Comparison of ENCODE assay signal across 8 cellular contexts in the genomic region with DNA sequence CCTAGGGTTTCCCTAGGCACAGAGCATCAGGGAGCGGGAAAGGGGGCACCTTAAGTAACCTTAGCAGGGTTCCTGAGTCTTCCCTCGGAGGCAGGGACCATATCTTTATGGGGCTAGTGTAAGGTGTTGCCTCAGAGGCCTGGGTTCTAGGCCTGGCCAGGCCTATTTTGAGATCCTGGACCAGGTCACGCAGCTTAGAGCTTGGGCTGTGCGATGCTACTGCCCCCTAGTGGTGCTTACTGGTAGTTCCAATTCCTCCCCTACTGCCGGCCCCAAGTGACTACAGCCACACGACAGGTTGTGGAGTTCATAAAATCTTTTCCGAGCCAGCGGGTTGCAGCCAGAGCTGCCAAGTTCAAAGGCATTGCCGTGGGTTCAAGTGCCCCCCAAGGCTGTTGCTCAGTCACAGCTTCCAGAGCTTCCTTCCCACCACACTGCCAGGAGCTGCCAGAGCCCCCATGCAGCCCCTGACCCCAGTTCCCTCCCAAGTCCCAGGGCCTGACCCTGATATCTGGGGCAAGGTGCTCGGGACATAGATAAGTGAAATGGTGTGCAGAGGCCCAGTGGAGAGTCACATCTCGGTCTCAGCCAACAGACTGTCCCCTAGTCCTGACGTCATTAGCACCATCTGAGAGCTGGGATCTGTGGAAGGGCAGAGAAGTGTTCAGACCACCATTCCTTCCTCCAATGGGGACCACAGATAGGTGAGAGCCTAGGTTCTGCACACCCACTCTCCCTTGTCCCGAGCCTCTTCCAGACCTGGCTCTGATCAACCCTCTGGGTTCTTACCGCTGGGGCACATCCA. TPM values are rescaled to one million over a fixed set of nuclear protein-coding genes. Genes with fewer than 3 reads are reported as not detected.
DNase-seq lines count a peak whose midpoint lies in the region; ATAC-seq, FAIRE-seq and TF ChIP-seq lines count a peak whose summit lies in the region.

No MANE protein-coding gene starts in this region.

- H3K27ac ChIP-seq in cingulate gyrus (ENCODE audit: low read depth, low read length) = peak overlapping the region; percentile 65
- H3K27ac ChIP-seq in HepG2 (ENCODE audit: extremely low read length, insufficient read depth, low read length) = no peak overlapping the region

- H3K27me3 Mint-ChIP-seq in activated CD4-positive, alpha-beta T cell treated with anti-CD3 and anti-CD28 coated beads, Interleukin-2, amount 10 ng/mL, durations not matched to agents 24 days and 14 days = peaks cover 19% of the 10 kb centered on the region

- peaks cover 27 to 31% of the 10 kb centered on the region in 2 experiments for H3K36me3 ChIP-seq in HepG2 (replicated peaks in 1 of 2; ENCODE audit: control insufficient read depth in 1 of 2, insufficient read depth in 2 of 2, low read length in 2 of 2)

- POLR2A ChIA-PET in GM10248 (lab: Yijun Ruan, JAX) = interaction anchor here (0.5 to 1.1 kb wide), 5 partner anchors 19 to 284 kb away, joined by 3 to 5 read pairs (median 3); no protein-coding TSS in a partner anchor
- POLR2A ChIA-PET in HepG2 (lab: Yijun Ruan, JAX) = interaction anchor here (1.3 to 2.7 kb wide), 8 partner anchors 10 to 138 kb away, joined by 3 to 18 read pairs (median 8); a partner anchor contains a TSS

- peaks cover 3 to 7% of the 10 kb centered on the region in 2 experiments; a peak in 4 of 5 replicates for H3K27me3 ChIP-seq in HepG2 (ENCODE audit: control insufficient read depth in 1 of 2, insufficient read depth in 2 of 2, low read length in 2 of 2)

- TF ChIP-seq POLR2A in HepG2 (IDR thresholded peaks at IDR 0.05; ENCODE audit: insufficient read depth in 1 of 2, low read depth in 2 of 2, low read length in 2 of 2) = no peak

- peaks cover 47% of the 10 kb centered on the region for H3K4me1 ChIP-seq in HepG2 (ENCODE audit: insufficient read depth, low read length)

- WGBS in HepG2 (ENCODE audit: low lambda C conversion rate) = 41% methylated on average over 8 of the region's 14 CpGs

- CTCF ChIA-PET in GM10248 (lab: Yijun Ruan, JAX) (interaction anchor here (0.6 to 7.8 kb wide), 51 partner anchors 12 to 606 kb away, joined by 3 to 125 read pairs (median 5); a partner anchor contains a TSS), HepG2 (lab: Yijun Ruan, JAX; ENCODE audit: low intra/inter-chr PET ratio, low total read pairs) (interaction anchor here (0.9 to 3.0 kb wide), 4 partner anchors 11 to 120 kb away, joined by 3 to 39 read pairs (median 4); a partner anchor contains a TSS)

- ATAC-seq in HG03354 (IDR thresholded peaks at IDR 0.05; ENCODE audit: poor library complexity, severe bottlenecking, unreplicated experiment) (peak; percentile 52), HepG2 (peak; percentile 71)

- H3K36me3 Mint-ChIP-seq in activated CD4-positive, alpha-beta T cell treated with anti-CD3 and anti-CD28 coated beads, Interleukin-2, amount 10 ng/mL, durations not matched to agents 24 days and 14 days (ENCODE audit: low read depth) = peaks cover 38% of the 10 kb centered on the region

- DNase-seq in GM10248 (ENCODE audit: extremely low spot score) (peak; percentile 86), NCI-H526 treated with DMSO at 0.1 percent for 48 hours (lab: John Stamatoyannopoulos, UW) (peak; percentile 18), HepG2 (ENCODE audit: low spot score) (peak; percentile 76), mesenteric fat pad (ENCODE audit: low spot score) (no peak)
- DNase-seq in activated CD4-positive, alpha-beta T cell treated with anti-CD3 and anti-CD28 coated beads, Interleukin-2, amount 10 ng/mL, durations not matched to agents 24 days and 14 days = peak; percentile 95
- DNase-seq in stimulated activated CD4-positive, alpha-beta T cell treated with anti-CD3 and anti-CD28 coated beads, TNF-alpha, amount 100 ng/mL, for 1 hour (ENCODE audit: low read depth in 3 of 3, low spot score in 1 of 3) = peak; percentile 42 to 65 (median 55)

- no peak overlapping the region for H3K27ac Mint-ChIP-seq in activated CD4-positive, alpha-beta T cell treated with anti-CD3 and anti-CD28 coated beads, Interleukin-2, amount 10 ng/mL, durations not matched to agents 24 days and 14 days

- no peak overlapping the region for H2AFZ ChIP-seq in HepG2 (ENCODE audit: low read length)

- FAIRE-seq in HepG2 (lab: Jason Lieb, UNC) = peak; percentile 98

- TF ChIP-seq EP300 in HepG2 (IDR thresholded peaks at IDR 0.05; ENCODE audit: low read depth in 2 of 2, low read length in 2 of 2) (no peak), HepG2 (CRISPR knock-in tag; IDR thresholded peaks at IDR 0.05; ENCODE audit: borderline replicate concordance) (no peak)

- H3K4me3 Mint-ChIP-seq in activated CD4-positive, alpha-beta T cell treated with anti-CD3 and anti-CD28 coated beads, Interleukin-2, amount 10 ng/mL, durations not matched to agents 24 days and 14 days = no peak overlapping the region

- no peaks in the 10 kb centered on the region for H3K79me2 ChIP-seq in HepG2 (ENCODE audit: insufficient read depth, low read length)

- H4K20me1 ChIP-seq in HepG2 (ENCODE audit: insufficient read depth, low read length) = no peaks in the 10 kb centered on the region; the same call in 1 of the 2 replicates

- in situ Hi-C loops in HepG2 (cut with HindIII; ENCODE audit: extremely low pct_ligation_motif_present, low pct_unique_long_range_greater_than_20kb) = no loop called here

- H3K9me3 ChIP-seq in HepG2 (ENCODE audit: low read length) = no peaks in the 10 kb centered on the region

- TF ChIP-seq CTCF in GM10248 (IDR thresholded peaks at IDR 0.05; ENCODE audit: control extremely low read depth, extremely low read depth, low read depth, missing control alignments) = peak; percentile 92
- peak; percentile 98 for TF ChIP-seq CTCF in HepG2 (CRISPR knock-in tag; IDR thresholded peaks at IDR 0.05)

- no peak overlapping the region for H3K9ac ChIP-seq in HepG2 (ENCODE audit: insufficient read depth, low read depth, low read length)

- H3K9me3 Mint-ChIP-seq in activated CD4-positive, alpha-beta T cell treated with anti-CD3 and anti-CD28 coated beads, Interleukin-2, amount 10 ng/mL, durations not matched to agents 24 days and 14 days = no peaks in the 10 kb centered on the region

- H3K4me1 Mint-ChIP-seq in activated CD4-positive, alpha-beta T cell treated with anti-CD3 and anti-CD28 coated beads, Interleukin-2, amount 10 ng/mL, durations not matched to agents 24 days and 14 days = peaks cover 12% of the 10 kb centered on the region

- peak; percentile 92 for TF ChIP-seq RAD21 in HepG2 (CRISPR knock-in tag; IDR thresholded peaks at IDR 0.05)

- no peak overlapping the region; a peak in 1 of 6 replicates for H3K4me3 ChIP-seq in HepG2 (replicated peaks in 1 of 3; ENCODE audit: insufficient read depth in 1 of 3, low read depth in 2 of 3, low read length in 3 of 3)

- peak overlapping the region; percentile 43 for H3K4me2 ChIP-seq in HepG2 (ENCODE audit: low read depth, low read length)

- BruUV-seq in HepG2 (replicated peaks; lab: Mats Ljungman, UMichigan) = no TSS peak

- intact Hi-C loops in activated CD4-positive, alpha-beta T cell treated with anti-CD3 and anti-CD28 coated beads, Interleukin-2, amount 10 ng/mL, durations not matched to agents 24 days and 14 days (cut with micrococcal nuclease) = loop anchor here (1.0 to 2.0 kb wide), 3 partner anchors 53 to 244 kb away; no protein-coding TSS in a partner anchor
- intact Hi-C loops in HepG2 (cut with micrococcal nuclease; ENCODE audit: unreplicated experiment) = loop anchor here (1.0 to 5.0 kb wide), 3 partner anchors 53 to 245 kb away; no protein-coding TSS in a partner anchor

RNA-seq across cellular contexts. Expression of a gene that starts 3.3 kb away (rescaled TPM):
- 0.14 and 0.51 TPM in 2 replicates for total RNA-seq in activated CD4-positive, alpha-beta T cell treated with anti-CD3 and anti-CD28 coated beads, Interleukin-2, amount 10 ng/mL, durations not matched to agents 24 days and 14 days
- total RNA-seq in HepG2 (2016; rRNA removed; fragmentation: Illumina TruSeq; extraction: Trizol) (0.11 and 0.17 TPM in 2 replicates), mesenteric fat pad (0.45 TPM)
- 0.20 TPM in 1 of 2 replicates, not detected in the other for total RNA-seq in HepG2 (2016; cell fraction: cytosol; rRNA removed; fragmentation: Illumina TruSeq; extraction: Trizol; ENCODE audit: low read depth)
- total RNA-seq in HepG2 (2016; cell fraction: insoluble cytoplasmic fraction; rRNA removed; fragmentation: Illumina TruSeq; extraction: Trizol) = 0.16 and 0.22 TPM in 2 replicates
- total RNA-seq in HepG2 (2016; cell fraction: membrane; rRNA removed; fragmentation: Illumina TruSeq; extraction: Trizol) = 0.25 and 0.45 TPM in 2 replicates
- 0.28 TPM in 1 of 2 replicates, not detected in the other for total RNA-seq in HepG2 (2016; cell fraction: nucleus; rRNA removed; fragmentation: Illumina TruSeq; extraction: Trizol)
- polyA plus RNA-seq in HepG2 (2011; rRNA removed) = 0.08 and 0.12 TPM in 2 replicates
- polyA plus RNA-seq in HepG2 (2011; cell fraction: cytosol; rRNA removed) = 0.05 and 0.11 TPM in 2 replicates
- 0.28 and 0.39 TPM in 2 replicates for polyA plus RNA-seq in HepG2 (2011; cell fraction: nucleus; rRNA removed)
- polyA plus RNA-seq in HepG2 (2012) = 0.12 and 0.17 TPM in 2 replicates
- polyA plus RNA-seq in HepG2 (2016; cell fraction: cytosol; fragmentation: Illumina TruSeq; extraction: Trizol; ENCODE audit: low read depth) = 0.10 and 0.14 TPM in 2 replicates
- polyA plus RNA-seq in HepG2 (2016; cell fraction: insoluble cytoplasmic fraction; fragmentation: Illumina TruSeq; extraction: Trizol; ENCODE audit: low read depth) = 0.19 and 0.41 TPM in 2 replicates
- 0.17 and 0.19 TPM in 2 replicates for polyA plus RNA-seq in HepG2 (2016; cell fraction: membrane; fragmentation: Illumina TruSeq; extraction: Trizol; ENCODE audit: low read depth)
- polyA plus RNA-seq in HepG2 (2016; cell fraction: nucleus; fragmentation: Illumina TruSeq; extraction: Trizol; ENCODE audit: insufficient read depth, low read depth) = not detected in 2 replicates
- polyA minus RNA-seq in HepG2 (2011; rRNA and poly(A)+ RNA removed; ENCODE audit: low replicate concordance) = 0.06 and 0.09 TPM in 2 replicates
- not detected in 2 replicates for polyA minus RNA-seq in HepG2 (2011; cell fraction: cytosol; rRNA and poly(A)+ RNA removed)
- polyA minus RNA-seq in HepG2 (2011; cell fraction: nucleus; rRNA and poly(A)+ RNA removed) = 0.50 and 0.77 TPM in 2 replicates

RNA-seq across cellular contexts. Expression of a gene that starts 9.9 kb away (rescaled TPM):
- 47.7 and 52.1 TPM in 2 replicates for total RNA-seq in activated CD4-positive, alpha-beta T cell treated with anti-CD3 and anti-CD28 coated beads, Interleukin-2, amount 10 ng/mL, durations not matched to agents 24 days and 14 days
- 51.2 and 107 TPM in 2 replicates for total RNA-seq in HepG2 (2016; rRNA removed; fragmentation: Illumina TruSeq; extraction: Trizol)
- 19.3 and 20.8 TPM in 2 replicates for total RNA-seq in HepG2 (2016; cell fraction: cytosol; rRNA removed; fragmentation: Illumina TruSeq; extraction: Trizol; ENCODE audit: low read depth)
- 52.6 and 108 TPM in 2 replicates for total RNA-seq in HepG2 (2016; cell fraction: insoluble cytoplasmic fraction; rRNA removed; fragmentation: Illumina TruSeq; extraction: Trizol)
- 31.6 and 33.9 TPM in 2 replicates for total RNA-seq in HepG2 (2016; cell fraction: membrane; rRNA removed; fragmentation: Illumina TruSeq; extraction: Trizol)
- total RNA-seq in HepG2 (2016; cell fraction: nucleus; rRNA removed; fragmentation: Illumina TruSeq; extraction: Trizol) = 73.3 and 83.7 TPM in 2 replicates
- 206 and 248 TPM in 2 replicates for polyA plus RNA-seq in HepG2 (2011; rRNA removed)
- 157 and 165 TPM in 2 replicates for polyA plus RNA-seq in HepG2 (2011; cell fraction: cytosol; rRNA removed)
- polyA plus RNA-seq in HepG2 (2011; cell fraction: nucleus; rRNA removed) = 258 and 264 TPM in 2 replicates
- polyA plus RNA-seq in HepG2 (2012) = 74.4 and 84.6 TPM in 2 replicates
- polyA plus RNA-seq in HepG2 (2016; cell fraction: cytosol; fragmentation: Illumina TruSeq; extraction: Trizol; ENCODE audit: low read depth) = 20.5 and 25.2 TPM in 2 replicates
- polyA plus RNA-seq in HepG2 (2016; cell fraction: insoluble cytoplasmic fraction; fragmentation: Illumina TruSeq; extraction: Trizol; ENCODE audit: low read depth) = 66.6 and 70.3 TPM in 2 replicates
- polyA plus RNA-seq in HepG2 (2016; cell fraction: membrane; fragmentation: Illumina TruSeq; extraction: Trizol; ENCODE audit: low read depth) = 36.5 and 37.7 TPM in 2 replicates
- 171 and 181 TPM in 2 replicates for polyA plus RNA-seq in HepG2 (2016; cell fraction: nucleus; fragmentation: Illumina TruSeq; extraction: Trizol; ENCODE audit: insufficient read depth, low read depth)
- 223 and 558 TPM in 2 replicates for polyA minus RNA-seq in HepG2 (2011; rRNA and poly(A)+ RNA removed; ENCODE audit: low replicate concordance)
- polyA minus RNA-seq in HepG2 (2011; cell fraction: cytosol; rRNA and poly(A)+ RNA removed) = 65.6 and 67.3 TPM in 2 replicates
- 65.1 and 74.2 TPM in 2 replicates for polyA minus RNA-seq in HepG2 (2011; cell fraction: nucleus; rRNA and poly(A)+ RNA removed)
- 72.5 TPM for total RNA-seq in mesenteric fat pad

RNA-seq across cellular contexts. Expression of a gene that starts 10.0 kb away (rescaled TPM):
- total RNA-seq in activated CD4-positive, alpha-beta T cell treated with anti-CD3 and anti-CD28 coated beads, Interleukin-2, amount 10 ng/mL, durations not matched to agents 24 days and 14 days = 91.7 TPM in 2 replicates
- 72.2 and 75.6 TPM in 2 replicates for total RNA-seq in HepG2 (2016; rRNA removed; fragmentation: Illumina TruSeq; extraction: Trizol)
- total RNA-seq in HepG2 (2016; cell fraction: cytosol; rRNA removed; fragmentation: Illumina TruSeq; extraction: Trizol; ENCODE audit: low read depth) = 19.4 and 24.1 TPM in 2 replicates
- total RNA-seq in HepG2 (2016; cell fraction: insoluble cytoplasmic fraction; rRNA removed; fragmentation: Illumina TruSeq; extraction: Trizol) = 70.2 and 74.8 TPM in 2 replicates
- 23.7 and 25.3 TPM in 2 replicates for total RNA-seq in HepG2 (2016; cell fraction: membrane; rRNA removed; fragmentation: Illumina TruSeq; extraction: Trizol)
- total RNA-seq in HepG2 (2016; cell fraction: nucleus; rRNA removed; fragmentation: Illumina TruSeq; extraction: Trizol) = 59.4 and 67.1 TPM in 2 replicates
- 55.2 and 62.6 TPM in 2 replicates for polyA plus RNA-seq in HepG2 (2011; rRNA removed)
- 38.9 and 45.7 TPM in 2 replicates for polyA plus RNA-seq in HepG2 (2011; cell fraction: cytosol; rRNA removed)
- polyA plus RNA-seq in HepG2 (2011; cell fraction: nucleus; rRNA removed) = 96.3 and 102 TPM in 2 replicates
- 50.7 and 62.3 TPM in 2 replicates for polyA plus RNA-seq in HepG2 (2012)
- polyA plus RNA-seq in HepG2 (2016; cell fraction: cytosol; fragmentation: Illumina TruSeq; extraction: Trizol; ENCODE audit: low read depth) = 7.2 and 7.7 TPM in 2 replicates
- 58.7 and 61.6 TPM in 2 replicates for polyA plus RNA-seq in HepG2 (2016; cell fraction: insoluble cytoplasmic fraction; fragmentation: Illumina TruSeq; extraction: Trizol; ENCODE audit: low read depth)
- polyA plus RNA-seq in HepG2 (2016; cell fraction: membrane; fragmentation: Illumina TruSeq; extraction: Trizol; ENCODE audit: low read depth) = 9.7 and 11.7 TPM in 2 replicates
- polyA plus RNA-seq in HepG2 (2016; cell fraction: nucleus; fragmentation: Illumina TruSeq; extraction: Trizol; ENCODE audit: insufficient read depth, low read depth) = 97.9 and 104 TPM in 2 replicates
- 40.9 and 99.4 TPM in 2 replicates for polyA minus RNA-seq in HepG2 (2011; rRNA and poly(A)+ RNA removed; ENCODE audit: low replicate concordance)
- 17.0 and 20.2 TPM in 2 replicates for polyA minus RNA-seq in HepG2 (2011; cell fraction: cytosol; rRNA and poly(A)+ RNA removed)
- polyA minus RNA-seq in HepG2 (2011; cell fraction: nucleus; rRNA and poly(A)+ RNA removed) = 41.5 and 42.6 TPM in 2 replicates
- 37.3 TPM for total RNA-seq in mesenteric fat pad

RNA-seq across cellular contexts. Expression of a gene that starts 29.5 kb away (rescaled TPM):
- total RNA-seq in activated CD4-positive, alpha-beta T cell treated with anti-CD3 and anti-CD28 coated beads, Interleukin-2, amount 10 ng/mL, durations not matched to agents 24 days and 14 days = 40.7 and 41.1 TPM in 2 replicates
- total RNA-seq in HepG2 (2016; rRNA removed; fragmentation: Illumina TruSeq; extraction: Trizol) = 10.2 and 15.7 TPM in 2 replicates
- 6.4 and 7.2 TPM in 2 replicates for total RNA-seq in HepG2 (2016; cell fraction: cytosol; rRNA removed; fragmentation: Illumina TruSeq; extraction: Trizol; ENCODE audit: low read depth)
- 12.5 and 16.8 TPM in 2 replicates for total RNA-seq in HepG2 (2016; cell fraction: insoluble cytoplasmic fraction; rRNA removed; fragmentation: Illumina TruSeq; extraction: Trizol)
- total RNA-seq in HepG2 (2016; cell fraction: membrane; rRNA removed; fragmentation: Illumina TruSeq; extraction: Trizol) = 7.9 and 8.5 TPM in 2 replicates
- total RNA-seq in HepG2 (2016; cell fraction: nucleus; rRNA removed; fragmentation: Illumina TruSeq; extraction: Trizol) = 22.6 and 23.5 TPM in 2 replicates
- 41.6 and 48.3 TPM in 2 replicates for polyA plus RNA-seq in HepG2 (2011; rRNA removed)
- 19.2 and 22.0 TPM in 2 replicates for polyA plus RNA-seq in HepG2 (2011; cell fraction: cytosol; rRNA removed)
- polyA plus RNA-seq in HepG2 (2011; cell fraction: nucleus; rRNA removed) = 220 TPM in 2 replicates
- polyA plus RNA-seq in HepG2 (2012) = 27.3 and 28.6 TPM in 2 replicates
- 2.1 and 2.3 TPM in 2 replicates for polyA plus RNA-seq in HepG2 (2016; cell fraction: cytosol; fragmentation: Illumina TruSeq; extraction: Trizol; ENCODE audit: low read depth)
- polyA plus RNA-seq in HepG2 (2016; cell fraction: insoluble cytoplasmic fraction; fragmentation: Illumina TruSeq; extraction: Trizol; ENCODE audit: low read depth) = 13.6 and 18.5 TPM in 2 replicates
- polyA plus RNA-seq in HepG2 (2016; cell fraction: membrane; fragmentation: Illumina TruSeq; extraction: Trizol; ENCODE audit: low read depth) = 6.4 and 6.8 TPM in 2 replicates
- 89.6 and 90.5 TPM in 2 replicates for polyA plus RNA-seq in HepG2 (2016; cell fraction: nucleus; fragmentation: Illumina TruSeq; extraction: Trizol; ENCODE audit: insufficient read depth, low read depth)
- 17.3 and 27.1 TPM in 2 replicates for polyA minus RNA-seq in HepG2 (2011; rRNA and poly(A)+ RNA removed; ENCODE audit: low replicate concordance)
- 9.3 and 9.7 TPM in 2 replicates for polyA minus RNA-seq in HepG2 (2011; cell fraction: cytosol; rRNA and poly(A)+ RNA removed)
- polyA minus RNA-seq in HepG2 (2011; cell fraction: nucleus; rRNA and poly(A)+ RNA removed) = 38.8 and 46.0 TPM in 2 replicates
- total RNA-seq in mesenteric fat pad = 20.3 TPM

RNA-seq across cellular contexts. Expression of a gene that starts 51.5 kb away (rescaled TPM):
- total RNA-seq in activated CD4-positive, alpha-beta T cell treated with anti-CD3 and anti-CD28 coated beads, Interleukin-2, amount 10 ng/mL, durations not matched to agents 24 days and 14 days = 1.6 and 2.0 TPM in 2 replicates
- total RNA-seq in HepG2 (2016; rRNA removed; fragmentation: Illumina TruSeq; extraction: Trizol) = 0.74 and 1.2 TPM in 2 replicates
- 0.62 and 0.81 TPM in 2 replicates for total RNA-seq in HepG2 (2016; cell fraction: cytosol; rRNA removed; fragmentation: Illumina TruSeq; extraction: Trizol; ENCODE audit: low read depth)
- 1.1 and 1.4 TPM in 2 replicates for total RNA-seq in HepG2 (2016; cell fraction: insoluble cytoplasmic fraction; rRNA removed; fragmentation: Illumina TruSeq; extraction: Trizol)
- total RNA-seq in HepG2 (2016; cell fraction: membrane; rRNA removed; fragmentation: Illumina TruSeq; extraction: Trizol) = 0.71 and 1.7 TPM in 2 replicates
- 0.81 TPM in 2 replicates for total RNA-seq in HepG2 (2016; cell fraction: nucleus; rRNA removed; fragmentation: Illumina TruSeq; extraction: Trizol)
- 3.8 and 5.9 TPM in 2 replicates for polyA plus RNA-seq in HepG2 (2011; rRNA removed)
- polyA plus RNA-seq in HepG2 (2011; cell fraction: cytosol; rRNA removed) = 5.4 and 6.3 TPM in 2 replicates
- 5.7 and 8.0 TPM in 2 replicates for polyA plus RNA-seq in HepG2 (2011; cell fraction: nucleus; rRNA removed)
- 3.9 and 4.0 TPM in 2 replicates for polyA plus RNA-seq in HepG2 (2012)
- polyA plus RNA-seq in HepG2 (2016; cell fraction: cytosol; fragmentation: Illumina TruSeq; extraction: Trizol; ENCODE audit: low read depth) = 1.2 TPM in 2 replicates
- polyA plus RNA-seq in HepG2 (2016; cell fraction: insoluble cytoplasmic fraction; fragmentation: Illumina TruSeq; extraction: Trizol; ENCODE audit: low read depth) = 0.61 and 0.65 TPM in 2 replicates
- polyA plus RNA-seq in HepG2 (2016; cell fraction: membrane; fragmentation: Illumina TruSeq; extraction: Trizol; ENCODE audit: low read depth) = 1.1 and 2.0 TPM in 2 replicates
- 1.5 and 2.0 TPM in 2 replicates for polyA plus RNA-seq in HepG2 (2016; cell fraction: nucleus; fragmentation: Illumina TruSeq; extraction: Trizol; ENCODE audit: insufficient read depth, low read depth)
- 2.9 and 10.0 TPM in 2 replicates for polyA minus RNA-seq in HepG2 (2011; rRNA and poly(A)+ RNA removed; ENCODE audit: low replicate concordance)
- 2.9 and 3.3 TPM in 2 replicates for polyA minus RNA-seq in HepG2 (2011; cell fraction: cytosol; rRNA and poly(A)+ RNA removed)
- 1.7 TPM in 2 replicates for polyA minus RNA-seq in HepG2 (2011; cell fraction: nucleus; rRNA and poly(A)+ RNA removed)
- total RNA-seq in mesenteric fat pad = not detected
